Comparison of ENCODE assay signal across 1 cellular context in genomic region chr9:72149231-72149975, GRCh38.
TF ChIP-seq lines count a peak whose summit lies in the region.

Gene GDA, plus strand, starts transcription at chr9:72149440. Its CDS starts 120 bp downstream, at chr9:72149560.

TF ChIP-seq in HepG2, 621 proteins besides CTCF, POLR2A, EP300 and RAD21 (continued from another document and continues in another):
- TF ChIP-seq ZNF609 (CRISPR knock-in tag; IDR thresholded peaks at IDR 0.05; ENCODE audit: borderline replicate concordance) (peak; percentile 66), EHMT2 (IDR thresholded peaks at IDR 0.05; ENCODE audit: borderline replicate concordance, low read depth, low read length) (no peak), SMYD3 (CRISPR knock-in tag; IDR thresholded peaks at IDR 0.05) (no peak), DMAP1 (CRISPR knock-in tag; IDR thresholded peaks at IDR 0.05) (peak; percentile 17; the same call in 1 of the 2 replicates), SOX5 (CRISPR knock-in tag; IDR thresholded peaks at IDR 0.05; ENCODE audit: borderline replicate concordance) (no peak), ARNTL (CRISPR knock-in tag; IDR thresholded peaks at IDR 0.05) (no peak), ZNF691 (CRISPR knock-in tag; IDR thresholded peaks at IDR 0.05; ENCODE audit: borderline replicate concordance, low read depth) (peak; percentile 66; the same call in 1 of the 2 replicates), ZNF205 (CRISPR knock-in tag; IDR thresholded peaks at IDR 0.05) (peak; percentile 56; the same call in 1 of the 2 replicates), ZNF503 (CRISPR knock-in tag; IDR thresholded peaks at IDR 0.05) (no peak; the same call in 1 of the 2 replicates), CEBPB (IDR thresholded peaks at IDR 0.05; ENCODE audit: borderline replicate concordance, low read depth, low read length) (no peak), GFI1 (CRISPR knock-in tag; IDR thresholded peaks at IDR 0.05; ENCODE audit: borderline replicate concordance) (peak; percentile 29; the same call in 1 of the 2 replicates), GMEB2 (CRISPR knock-in tag; IDR thresholded peaks at IDR 0.05; ENCODE audit: low read depth) (no peak), ZNF510 (CRISPR knock-in tag; IDR thresholded peaks at IDR 0.05; ENCODE audit: low read depth) (no peak), CAMTA2 (CRISPR knock-in tag; IDR thresholded peaks at IDR 0.05; ENCODE audit: borderline replicate concordance) (no peak), EEA1 (CRISPR knock-in tag; IDR thresholded peaks at IDR 0.05; ENCODE audit: borderline replicate concordance) (peak; percentile 57; the same call in 1 of the 2 replicates), MTF2 (CRISPR knock-in tag; IDR thresholded peaks at IDR 0.05; ENCODE audit: borderline replicate concordance) (peak; percentile 99; the same call in 1 of the 2 replicates), TEAD2 (CRISPR knock-in tag; IDR thresholded peaks at IDR 0.05) (0 out of 2 replicates have a peak, but pooled peaks have one; percentile 79), ZNF709 (CRISPR knock-in tag; IDR thresholded peaks at IDR 0.05) (0 out of 2 replicates have a peak, but pooled peaks have one; percentile 63), FOXC1 (CRISPR knock-in tag; IDR thresholded peaks at IDR 0.05; ENCODE audit: borderline replicate concordance) (peak; percentile 94), ARHGAP35 (CRISPR knock-in tag; IDR thresholded peaks at IDR 0.05; ENCODE audit: borderline replicate concordance) (peak; percentile 63; the same call in 1 of the 2 replicates), PAF1 (CRISPR knock-in tag; IDR thresholded peaks at IDR 0.05) (no peak), FIP1L1 (IDR thresholded peaks at IDR 0.05; ENCODE audit: borderline replicate concordance, insufficient read depth, low read depth, low read length) (no peak), SP140L (CRISPR knock-in tag; IDR thresholded peaks at IDR 0.05; ENCODE audit: borderline replicate concordance) (no peak), RNF219 (CRISPR knock-in tag; IDR thresholded peaks at IDR 0.05) (peak; percentile 84; the same call in 1 of the 2 replicates), FOXO4 (CRISPR knock-in tag; conservative IDR thresholded peaks at IDR 0.05) (no peak), THYN1 (CRISPR knock-in tag; IDR thresholded peaks at IDR 0.05; ENCODE audit: borderline replicate concordance, low read depth) (no peak), REXO4 (CRISPR knock-in tag; IDR thresholded peaks at IDR 0.05; ENCODE audit: borderline replicate concordance) (0 out of 2 replicates have a peak, but pooled peaks have one; percentile 30), ZMYM4 (CRISPR knock-in tag; IDR thresholded peaks at IDR 0.05) (peak; percentile 63), KLF6 (CRISPR knock-in tag; IDR thresholded peaks at IDR 0.05) (0 out of 2 replicates have a peak, but pooled peaks have one; percentile 22), ZNF138 (CRISPR knock-in tag; IDR thresholded peaks at IDR 0.05; ENCODE audit: low read depth) (peak; percentile 39; the same call in 1 of the 2 replicates), ELK4 (CRISPR knock-in tag; IDR thresholded peaks at IDR 0.05; ENCODE audit: borderline replicate concordance) (no peak), FLYWCH1 (CRISPR knock-in tag; IDR thresholded peaks at IDR 0.05) (no peak), ZNF772 (CRISPR knock-in tag; IDR thresholded peaks at IDR 0.05) (peak; percentile 63; the same call in 1 of the 2 replicates)
- TF ChIP-seq, protein P1, sequence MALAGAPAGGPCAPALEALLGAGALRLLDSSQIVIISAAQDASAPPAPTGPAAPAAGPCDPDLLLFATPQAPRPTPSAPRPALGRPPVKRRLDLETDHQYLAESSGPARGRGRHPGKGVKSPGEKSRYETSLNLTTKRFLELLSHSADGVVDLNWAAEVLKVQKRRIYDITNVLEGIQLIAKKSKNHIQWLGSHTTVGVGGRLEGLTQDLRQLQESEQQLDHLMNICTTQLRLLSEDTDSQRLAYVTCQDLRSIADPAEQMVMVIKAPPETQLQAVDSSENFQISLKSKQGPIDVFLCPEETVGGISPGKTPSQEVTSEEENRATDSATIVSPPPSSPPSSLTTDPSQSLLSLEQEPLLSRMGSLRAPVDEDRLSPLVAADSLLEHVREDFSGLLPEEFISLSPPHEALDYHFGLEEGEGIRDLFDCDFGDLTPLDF (CRISPR knock-in tag; IDR thresholded peaks at IDR 0.05), result no peak
- TF ChIP-seq, protein P2, sequence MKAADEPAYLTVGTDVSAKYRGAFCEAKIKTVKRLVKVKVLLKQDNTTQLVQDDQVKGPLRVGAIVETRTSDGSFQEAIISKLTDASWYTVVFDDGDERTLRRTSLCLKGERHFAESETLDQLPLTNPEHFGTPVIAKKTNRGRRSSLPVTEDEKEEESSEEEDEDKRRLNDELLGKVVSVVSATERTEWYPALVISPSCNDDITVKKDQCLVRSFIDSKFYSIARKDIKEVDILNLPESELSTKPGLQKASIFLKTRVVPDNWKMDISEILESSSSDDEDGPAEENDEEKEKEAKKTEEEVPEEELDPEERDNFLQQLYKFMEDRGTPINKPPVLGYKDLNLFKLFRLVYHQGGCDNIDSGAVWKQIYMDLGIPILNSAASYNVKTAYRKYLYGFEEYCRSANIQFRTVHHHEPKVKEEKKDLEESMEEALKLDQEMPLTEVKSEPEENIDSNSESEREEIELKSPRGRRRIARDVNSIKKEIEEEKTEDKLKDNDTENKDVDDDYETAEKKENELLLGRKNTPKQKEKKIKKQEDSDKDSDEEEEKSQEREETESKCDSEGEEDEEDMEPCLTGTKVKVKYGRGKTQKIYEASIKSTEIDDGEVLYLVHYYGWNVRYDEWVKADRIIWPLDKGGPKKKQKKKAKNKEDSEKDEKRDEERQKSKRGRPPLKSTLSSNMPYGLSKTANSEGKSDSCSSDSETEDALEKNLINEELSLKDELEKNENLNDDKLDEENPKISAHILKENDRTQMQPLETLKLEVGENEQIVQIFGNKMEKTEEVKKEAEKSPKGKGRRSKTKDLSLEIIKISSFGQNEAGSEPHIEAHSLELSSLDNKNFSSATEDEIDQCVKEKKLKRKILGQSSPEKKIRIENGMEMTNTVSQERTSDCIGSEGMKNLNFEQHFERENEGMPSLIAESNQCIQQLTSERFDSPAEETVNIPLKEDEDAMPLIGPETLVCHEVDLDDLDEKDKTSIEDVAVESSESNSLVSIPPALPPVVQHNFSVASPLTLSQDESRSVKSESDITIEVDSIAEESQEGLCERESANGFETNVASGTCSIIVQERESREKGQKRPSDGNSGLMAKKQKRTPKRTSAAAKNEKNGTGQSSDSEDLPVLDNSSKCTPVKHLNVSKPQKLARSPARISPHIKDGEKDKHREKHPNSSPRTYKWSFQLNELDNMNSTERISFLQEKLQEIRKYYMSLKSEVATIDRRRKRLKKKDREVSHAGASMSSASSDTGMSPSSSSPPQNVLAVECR (CRISPR knock-in tag; IDR thresholded peaks at IDR 0.05; ENCODE audit: borderline replicate concordance), result peak; percentile 41
- TF ChIP-seq, protein P3, sequence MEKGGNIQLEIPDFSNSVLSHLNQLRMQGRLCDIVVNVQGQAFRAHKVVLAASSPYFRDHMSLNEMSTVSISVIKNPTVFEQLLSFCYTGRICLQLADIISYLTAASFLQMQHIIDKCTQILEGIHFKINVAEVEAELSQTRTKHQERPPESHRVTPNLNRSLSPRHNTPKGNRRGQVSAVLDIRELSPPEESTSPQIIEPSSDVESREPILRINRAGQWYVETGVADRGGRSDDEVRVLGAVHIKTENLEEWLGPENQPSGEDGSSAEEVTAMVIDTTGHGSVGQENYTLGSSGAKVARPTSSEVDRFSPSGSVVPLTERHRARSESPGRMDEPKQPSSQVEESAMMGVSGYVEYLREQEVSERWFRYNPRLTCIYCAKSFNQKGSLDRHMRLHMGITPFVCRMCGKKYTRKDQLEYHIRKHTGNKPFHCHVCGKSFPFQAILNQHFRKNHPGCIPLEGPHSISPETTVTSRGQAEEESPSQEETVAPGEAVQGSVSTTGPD (CRISPR knock-in tag; IDR thresholded peaks at IDR 0.05), result no peak
